18 cellular contexts compared by ENCODE assay signal in the genomic region with DNA sequence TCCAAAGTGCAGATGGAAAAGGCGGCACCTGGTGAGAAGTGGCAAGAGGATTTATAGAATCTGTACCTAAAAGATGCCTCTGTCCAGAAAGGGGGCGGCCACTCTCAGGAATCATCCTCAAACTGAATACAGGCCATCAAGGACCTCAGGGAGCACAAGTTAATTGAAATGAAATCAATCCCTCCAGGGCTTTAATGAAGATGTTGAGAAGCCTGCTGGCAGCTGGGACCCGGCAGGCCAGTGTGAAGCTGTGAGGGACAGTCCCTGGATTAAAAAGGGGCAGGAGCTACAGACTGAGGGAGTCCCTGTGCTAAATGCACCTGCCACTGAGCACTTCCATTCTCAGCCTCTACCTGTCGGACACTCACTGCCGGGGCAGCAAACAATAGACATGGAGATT.
"Had no signal": no experiment of that assay in that cellular context is flagged by ENCODE, and none has a peak within 500 bp of the region (broad histone marks: within the 10 kb centered on the region; RNA-seq: fewer than 3 reads in every experiment).

No MANE protein-coding gene starts in this region.

- H3K9me3 ChIP-seq: left ventricle myocardium inferior, sigmoid colon, spleen, thoracic aorta had no signal

- H3K27me3 ChIP-seq: spleen had no signal

- ATAC-seq: activated CD8-positive, alpha-beta memory T cell treated with anti-CD3 and anti-CD28 coated beads, Interleukin-2, amount 10 ng/mL, durations not matched to agents 7 days and 5 days; activated T-helper 17 cell treated with anti-CD3 and anti-CD28 coated beads, Interleukin-2, amount 50 U/mL, for 72 hours; effector memory CD8-positive, alpha-beta T cell; stimulated activated naive B cell treated with anti-CD40 and anti-IgM and Interleukin-4, amounts not matched to agents 10 μg/mL and 1 μg/mL and 100 μg/mL, for 72 hours had no signal

- H3K36me3 ChIP-seq: left ventricle myocardium inferior, sigmoid colon, spleen, thoracic aorta had no signal

- H3K4me1 ChIP-seq: left ventricle myocardium inferior, sigmoid colon, spleen had no signal

- H3K4me3 ChIP-seq: left ventricle myocardium inferior, sigmoid colon, spleen, thoracic aorta had no signal

- DNase-seq: activated B cell treated with CpG ODN at 0.5 μM for 24 hours; activated CD4-positive, alpha-beta memory T cell treated with anti-CD3 and anti-CD28 coated beads for 36 hours; activated CD4-positive, alpha-beta T cell treated with anti-CD3 and anti-CD28 coated beads for 4 hours; activated CD8-positive, alpha-beta memory T cell treated with anti-CD3 and anti-CD28 coated beads, Interleukin-2, amount 10 ng/mL, durations not matched to agents 7 days and 5 days; activated naive CD4-positive, alpha-beta T cell treated with Interleukin-2 at 50 U/mL for 16 hours; activated naive CD8-positive, alpha-beta T cell treated with anti-CD3 and anti-CD28 coated beads, Interleukin-2, amount 10 ng/mL, durations not matched to agents 7 days and 5 days; amygdala; effector memory CD8-positive, alpha-beta T cell; foreskin fibroblast; hypothalamus; left ventricle myocardium inferior; sigmoid colon; spleen; stimulated activated naive B cell treated with anti-CD40 and anti-IgM and Interleukin-4, amounts not matched to agents 10 μg/mL and 1 μg/mL and 100 μg/mL, for 72 hours; T-helper 2 cell had no signal

- H3K27ac ChIP-seq: epithelial cell of prostate, left ventricle myocardium inferior, sigmoid colon, spleen, thoracic aorta had no signal
